1 cellular context compared by ENCODE assay signal in genomic region chr4:77819836-77820679, GRCh38.
TF ChIP-seq lines count a peak whose summit lies in the region.

No MANE protein-coding gene starts in this region.

TF ChIP-seq in K562, 482 proteins besides CTCF, POLR2A, EP300 and RAD21 (continued from another document and continues in another):
- TF ChIP-seq, protein P1, sequence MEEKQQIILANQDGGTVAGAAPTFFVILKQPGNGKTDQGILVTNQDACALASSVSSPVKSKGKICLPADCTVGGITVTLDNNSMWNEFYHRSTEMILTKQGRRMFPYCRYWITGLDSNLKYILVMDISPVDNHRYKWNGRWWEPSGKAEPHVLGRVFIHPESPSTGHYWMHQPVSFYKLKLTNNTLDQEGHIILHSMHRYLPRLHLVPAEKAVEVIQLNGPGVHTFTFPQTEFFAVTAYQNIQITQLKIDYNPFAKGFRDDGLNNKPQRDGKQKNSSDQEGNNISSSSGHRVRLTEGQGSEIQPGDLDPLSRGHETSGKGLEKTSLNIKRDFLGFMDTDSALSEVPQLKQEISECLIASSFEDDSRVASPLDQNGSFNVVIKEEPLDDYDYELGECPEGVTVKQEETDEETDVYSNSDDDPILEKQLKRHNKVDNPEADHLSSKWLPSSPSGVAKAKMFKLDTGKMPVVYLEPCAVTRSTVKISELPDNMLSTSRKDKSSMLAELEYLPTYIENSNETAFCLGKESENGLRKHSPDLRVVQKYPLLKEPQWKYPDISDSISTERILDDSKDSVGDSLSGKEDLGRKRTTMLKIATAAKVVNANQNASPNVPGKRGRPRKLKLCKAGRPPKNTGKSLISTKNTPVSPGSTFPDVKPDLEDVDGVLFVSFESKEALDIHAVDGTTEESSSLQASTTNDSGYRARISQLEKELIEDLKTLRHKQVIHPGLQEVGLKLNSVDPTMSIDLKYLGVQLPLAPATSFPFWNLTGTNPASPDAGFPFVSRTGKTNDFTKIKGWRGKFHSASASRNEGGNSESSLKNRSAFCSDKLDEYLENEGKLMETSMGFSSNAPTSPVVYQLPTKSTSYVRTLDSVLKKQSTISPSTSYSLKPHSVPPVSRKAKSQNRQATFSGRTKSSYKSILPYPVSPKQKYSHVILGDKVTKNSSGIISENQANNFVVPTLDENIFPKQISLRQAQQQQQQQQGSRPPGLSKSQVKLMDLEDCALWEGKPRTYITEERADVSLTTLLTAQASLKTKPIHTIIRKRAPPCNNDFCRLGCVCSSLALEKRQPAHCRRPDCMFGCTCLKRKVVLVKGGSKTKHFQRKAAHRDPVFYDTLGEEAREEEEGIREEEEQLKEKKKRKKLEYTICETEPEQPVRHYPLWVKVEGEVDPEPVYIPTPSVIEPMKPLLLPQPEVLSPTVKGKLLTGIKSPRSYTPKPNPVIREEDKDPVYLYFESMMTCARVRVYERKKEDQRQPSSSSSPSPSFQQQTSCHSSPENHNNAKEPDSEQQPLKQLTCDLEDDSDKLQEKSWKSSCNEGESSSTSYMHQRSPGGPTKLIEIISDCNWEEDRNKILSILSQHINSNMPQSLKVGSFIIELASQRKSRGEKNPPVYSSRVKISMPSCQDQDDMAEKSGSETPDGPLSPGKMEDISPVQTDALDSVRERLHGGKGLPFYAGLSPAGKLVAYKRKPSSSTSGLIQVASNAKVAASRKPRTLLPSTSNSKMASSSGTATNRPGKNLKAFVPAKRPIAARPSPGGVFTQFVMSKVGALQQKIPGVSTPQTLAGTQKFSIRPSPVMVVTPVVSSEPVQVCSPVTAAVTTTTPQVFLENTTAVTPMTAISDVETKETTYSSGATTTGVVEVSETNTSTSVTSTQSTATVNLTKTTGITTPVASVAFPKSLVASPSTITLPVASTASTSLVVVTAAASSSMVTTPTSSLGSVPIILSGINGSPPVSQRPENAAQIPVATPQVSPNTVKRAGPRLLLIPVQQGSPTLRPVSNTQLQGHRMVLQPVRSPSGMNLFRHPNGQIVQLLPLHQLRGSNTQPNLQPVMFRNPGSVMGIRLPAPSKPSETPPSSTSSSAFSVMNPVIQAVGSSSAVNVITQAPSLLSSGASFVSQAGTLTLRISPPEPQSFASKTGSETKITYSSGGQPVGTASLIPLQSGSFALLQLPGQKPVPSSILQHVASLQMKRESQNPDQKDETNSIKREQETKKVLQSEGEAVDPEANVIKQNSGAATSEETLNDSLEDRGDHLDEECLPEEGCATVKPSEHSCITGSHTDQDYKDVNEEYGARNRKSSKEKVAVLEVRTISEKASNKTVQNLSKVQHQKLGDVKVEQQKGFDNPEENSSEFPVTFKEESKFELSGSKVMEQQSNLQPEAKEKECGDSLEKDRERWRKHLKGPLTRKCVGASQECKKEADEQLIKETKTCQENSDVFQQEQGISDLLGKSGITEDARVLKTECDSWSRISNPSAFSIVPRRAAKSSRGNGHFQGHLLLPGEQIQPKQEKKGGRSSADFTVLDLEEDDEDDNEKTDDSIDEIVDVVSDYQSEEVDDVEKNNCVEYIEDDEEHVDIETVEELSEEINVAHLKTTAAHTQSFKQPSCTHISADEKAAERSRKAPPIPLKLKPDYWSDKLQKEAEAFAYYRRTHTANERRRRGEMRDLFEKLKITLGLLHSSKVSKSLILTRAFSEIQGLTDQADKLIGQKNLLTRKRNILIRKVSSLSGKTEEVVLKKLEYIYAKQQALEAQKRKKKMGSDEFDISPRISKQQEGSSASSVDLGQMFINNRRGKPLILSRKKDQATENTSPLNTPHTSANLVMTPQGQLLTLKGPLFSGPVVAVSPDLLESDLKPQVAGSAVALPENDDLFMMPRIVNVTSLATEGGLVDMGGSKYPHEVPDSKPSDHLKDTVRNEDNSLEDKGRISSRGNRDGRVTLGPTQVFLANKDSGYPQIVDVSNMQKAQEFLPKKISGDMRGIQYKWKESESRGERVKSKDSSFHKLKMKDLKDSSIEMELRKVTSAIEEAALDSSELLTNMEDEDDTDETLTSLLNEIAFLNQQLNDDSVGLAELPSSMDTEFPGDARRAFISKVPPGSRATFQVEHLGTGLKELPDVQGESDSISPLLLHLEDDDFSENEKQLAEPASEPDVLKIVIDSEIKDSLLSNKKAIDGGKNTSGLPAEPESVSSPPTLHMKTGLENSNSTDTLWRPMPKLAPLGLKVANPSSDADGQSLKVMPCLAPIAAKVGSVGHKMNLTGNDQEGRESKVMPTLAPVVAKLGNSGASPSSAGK (IDR thresholded peaks at IDR 0.05), result no peak; the same call in 1 of the 2 replicates
- TF ChIP-seq ZNF124 (CRISPR knock-in tag; IDR thresholded peaks at IDR 0.05) (no peak), XRCC4 (IDR thresholded peaks at IDR 0.05; ENCODE audit: extremely low read depth, insufficient read depth, insufficient read length) (no peak), WHSC1 (IDR thresholded peaks at IDR 0.05; ENCODE audit: low read length) (no peak), SAFB (IDR thresholded peaks at IDR 0.05; ENCODE audit: borderline replicate concordance, low read depth, low read length) (no peak), CLOCK (CRISPR knock-in tag; IDR thresholded peaks at IDR 0.05; ENCODE audit: borderline replicate concordance) (no peak), ZNF133 (CRISPR knock-in tag; IDR thresholded peaks at IDR 0.05) (no peak), THRA (IDR thresholded peaks at IDR 0.05) (no peak), ESRRA (IDR thresholded peaks at IDR 0.05; ENCODE audit: borderline replicate concordance, low read depth) (peak; percentile 42; the same call in 1 of the 2 replicates), ZNF277 (CRISPR knock-in tag; IDR thresholded peaks at IDR 0.05; ENCODE audit: borderline replicate concordance) (no peak), ZNF347 (CRISPR knock-in tag; IDR thresholded peaks at IDR 0.05; ENCODE audit: low read depth) (no peak), MYC (IDR thresholded peaks at IDR 0.05; ENCODE audit: low read depth, low read length) (0 out of 2 replicates have a peak, but pooled peaks have one; percentile 37), MYC (CRISPR knock-in tag; IDR thresholded peaks at IDR 0.05; ENCODE audit: borderline replicate concordance, low read depth) (no peak), TCF3 (CRISPR knock-in tag; IDR thresholded peaks at IDR 0.05) (no peak), MCM7 (IDR thresholded peaks at IDR 0.05) (no peak), PKNOX1 (IDR thresholded peaks at IDR 0.05) (peak; percentile 98), TRIM24 (IDR thresholded peaks at IDR 0.05) (0 out of 4 replicates have a peak, but pooled peaks of 1 of the 2 experiments have one; percentile 13), ARID2 (IDR thresholded peaks at IDR 0.05) (no peak), EHMT2 (IDR thresholded peaks at IDR 0.05) (no peak), PRPF4 (IDR thresholded peaks at IDR 0.05; ENCODE audit: insufficient read depth, low read depth, low read length, poor library complexity, severe bottlenecking) (no peak), CCAR2 (IDR thresholded peaks at IDR 0.05; ENCODE audit: low read depth, low read length) (no peak), FOXM1 (IDR thresholded peaks at IDR 0.05; ENCODE audit: low read depth) (no peak), FOXM1 (CRISPR knock-in tag; IDR thresholded peaks at IDR 0.05; ENCODE audit: low read depth) (0 out of 2 replicates have a peak, but pooled peaks have one; percentile 48), ZNF717 (CRISPR knock-in tag; IDR thresholded peaks at IDR 0.05) (no peak), BCOR (IDR thresholded peaks at IDR 0.05) (peak; percentile 56; the same call in 1 of the 2 replicates), FOXA3 (CRISPR knock-in tag; conservative IDR thresholded peaks at IDR 0.05 in 1 of 2, IDR thresholded peaks at IDR 0.05 in 1 of 2) (no peak), XRCC5 (IDR thresholded peaks at IDR 0.05; ENCODE audit: low read depth, low read length) (no peak), FIP1L1 (IDR thresholded peaks at IDR 0.05; ENCODE audit: low read depth, low read length, poor library complexity, severe bottlenecking) (no peak), NR2C2 (CRISPR knock-in tag; IDR thresholded peaks at IDR 0.05) (no peak), NR2C2 (tag; IDR thresholded peaks at IDR 0.05) (peak; percentile 53)
